Comparison of ENCODE assay signal across 8 cellular contexts in the genomic region with DNA sequence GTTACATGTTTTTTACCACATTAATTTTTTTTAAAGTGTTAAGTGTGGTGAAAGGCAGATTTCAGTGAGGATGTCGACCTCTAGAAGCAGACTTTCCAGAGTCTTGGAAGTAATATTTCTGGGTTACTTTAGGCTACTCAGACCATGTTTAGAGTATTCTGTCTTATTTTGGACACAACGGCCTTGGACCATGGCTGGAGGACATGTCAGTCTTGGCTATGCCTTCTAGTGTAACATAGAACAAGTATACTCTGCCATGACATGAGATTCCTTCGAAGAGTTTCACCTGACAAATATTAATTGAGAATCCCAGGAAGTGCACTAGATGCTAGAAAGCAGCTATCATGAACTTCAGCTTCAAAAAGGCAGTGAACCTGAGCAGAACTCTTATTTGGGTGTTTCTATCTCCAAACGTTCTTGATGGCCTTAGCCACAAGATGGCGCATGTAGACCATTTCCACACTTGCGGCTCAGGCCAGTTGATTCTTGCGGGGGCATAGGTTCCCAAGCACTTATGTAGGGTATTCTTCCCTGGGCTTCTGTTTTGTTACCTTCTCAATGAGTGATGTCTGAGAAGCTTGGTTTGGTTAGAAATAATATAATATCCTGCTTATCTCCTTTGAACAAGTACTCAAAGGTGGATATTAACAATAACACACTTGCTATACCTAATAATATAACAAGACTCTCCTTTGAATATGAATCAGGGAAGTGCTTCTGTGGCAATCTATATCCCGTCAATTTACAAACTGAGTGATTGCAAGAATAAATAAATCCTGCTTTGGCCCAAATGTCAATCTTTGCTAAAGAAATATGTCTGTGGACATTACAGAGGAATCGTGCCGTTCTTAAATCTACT.
DNase-seq lines count a peak whose midpoint lies in the region; ATAC-seq, FAIRE-seq and TF ChIP-seq lines count a peak whose summit lies in the region.

No MANE protein-coding gene starts in this region.

- POLR2A ChIA-PET in HepG2 (lab: Yijun Ruan, JAX) = interaction anchor here (1.9 kb wide), 1 partner anchor 139 kb away, joined by 4 read pairs; the partner anchor contains the start of gene STAM2

- TF ChIP-seq CTCF in VCaP (conservative IDR thresholded peaks at IDR 0.05) = peak; percentile 89
- peak; percentile 93 for TF ChIP-seq CTCF in HepG2 (CRISPR knock-in tag; IDR thresholded peaks at IDR 0.05)

- no peak overlapping the region for H3K9ac ChIP-seq in HepG2 (ENCODE audit: insufficient read depth, low read depth, low read length)

- no peaks in the 10 kb centered on the region for H3K4me1 ChIP-seq in HepG2 (ENCODE audit: insufficient read depth, low read length)

- in situ Hi-C loops in ACHN (cut with HindIII; ENCODE audit: low pct_ligation_motif_present, low pct_unique_long_range_greater_than_20kb, low sequenced_read_pairs) = loop anchor here (25.0 kb wide), 1 partner anchor 625 kb away; no protein-coding TSS in a partner anchor
- in situ Hi-C loops in HepG2 (cut with HindIII; ENCODE audit: extremely low pct_ligation_motif_present, low pct_unique_long_range_greater_than_20kb) = loop anchor here (10.0 to 25.0 kb wide), 3 partner anchors 138 to 1450 kb away; partner anchors contain the start of genes RPRM and STAM2

- H3K27ac ChIP-seq in VCaP (no peak overlapping the region), HepG2 (ENCODE audit: extremely low read length, insufficient read depth, low read length) (no peak overlapping the region)

- CTCF ChIA-PET in HepG2 (lab: Yijun Ruan, JAX; ENCODE audit: low intra/inter-chr PET ratio, low total read pairs) = interaction anchor here (0.8 to 1.7 kb wide), 7 partner anchors 11 to 1482 kb away, joined by 3 to 6 read pairs (median 4); no protein-coding TSS in a partner anchor

- no peak for TF ChIP-seq POLR2A in HepG2 (IDR thresholded peaks at IDR 0.05; ENCODE audit: insufficient read depth in 1 of 2, low read depth in 2 of 2, low read length in 2 of 2)

- WGBS in HepG2 (ENCODE audit: low lambda C conversion rate) = 29% methylated on average over 10 of the region's 10 CpGs

- no peak overlapping the region for H3K4me3 ChIP-seq in HepG2 (replicated peaks in 1 of 3; ENCODE audit: insufficient read depth in 1 of 3, low read depth in 2 of 3, low read length in 3 of 3)

- ATAC-seq in GM18498 (IDR thresholded peaks at IDR 0.05; ENCODE audit: unreplicated experiment) = peak; percentile 78
- peak; percentile 66 for ATAC-seq in HG02970 (IDR thresholded peaks at IDR 0.05; ENCODE audit: low FRiP score, unreplicated experiment)
- peak; percentile 83 for ATAC-seq in HepG2

- intact Hi-C loops in HepG2 (cut with micrococcal nuclease; ENCODE audit: unreplicated experiment) = loop anchor here (1.0 to 10.0 kb wide), 7 partner anchors 79 to 1248 kb away; partner anchors contain the start of genes FMNL2 and STAM2

- peak; percentile 83 for FAIRE-seq in HepG2 (lab: Jason Lieb, UNC)

- H3K4me2 ChIP-seq in HepG2 (ENCODE audit: low read depth, low read length) = no peak overlapping the region

- DNase-seq in ACHN = peak; percentile 76
- peak; percentile 7 for DNase-seq in NCI-H2081 treated with DMSO at 0.1 percent for 48 hours (lab: John Stamatoyannopoulos, UW)
- peak; percentile 88 for DNase-seq in cerebellar cortex (ENCODE audit: low spot score)
- peak; percentile 73 for DNase-seq in HepG2 (ENCODE audit: low spot score)
- DNase-seq in stimulated activated CD4-positive, alpha-beta T cell treated with anti-CD3 and anti-CD28 coated beads, TNF-alpha, amount 100 ng/mL, for 24 hours (ENCODE audit: low read depth in 3 of 3) = peak; percentile 23 to 36 (median 30)

- H3K79me2 ChIP-seq in HepG2 (ENCODE audit: insufficient read depth, low read length) = no peaks in the 10 kb centered on the region

- H3K36me3 ChIP-seq in HepG2 (replicated peaks in 1 of 2; ENCODE audit: control insufficient read depth in 1 of 2, insufficient read depth in 2 of 2, low read length in 2 of 2) = no peaks in the 10 kb centered on the region

- no peaks in the 10 kb centered on the region for H4K20me1 ChIP-seq in HepG2 (ENCODE audit: insufficient read depth, low read length)

- H2AFZ ChIP-seq in HepG2 (ENCODE audit: low read length) = no peak overlapping the region

- BruUV-seq in HepG2 (replicated peaks; lab: Mats Ljungman, UMichigan) = no TSS peak

- peak; percentile 77 for TF ChIP-seq RAD21 in HepG2 (CRISPR knock-in tag; IDR thresholded peaks at IDR 0.05)

- TF ChIP-seq EP300 in HepG2 (IDR thresholded peaks at IDR 0.05; ENCODE audit: low read depth in 2 of 2, low read length in 2 of 2) (no peak), HepG2 (CRISPR knock-in tag; IDR thresholded peaks at IDR 0.05; ENCODE audit: borderline replicate concordance) (no peak)

- H3K9me3 ChIP-seq in HepG2 (ENCODE audit: low read length) = no peaks in the 10 kb centered on the region

- peaks cover 2 to 30% of the 10 kb centered on the region in 2 experiments; a peak in 2 of 5 replicates for H3K27me3 ChIP-seq in HepG2 (ENCODE audit: control insufficient read depth in 1 of 2, insufficient read depth in 2 of 2, low read length in 2 of 2)

TF ChIP-seq in HepG2, 621 proteins besides CTCF, POLR2A, EP300 and RAD21 (continues in another document):
- TF ChIP-seq NR3C1 (CRISPR knock-in tag; IDR thresholded peaks at IDR 0.05) (no peak), ZSCAN20 (CRISPR knock-in tag; IDR thresholded peaks at IDR 0.05; ENCODE audit: borderline replicate concordance) (no peak), ZNF883 (CRISPR knock-in tag; IDR thresholded peaks at IDR 0.05; ENCODE audit: not compliant biosample characterization) (no peak), SP140L (CRISPR knock-in tag; IDR thresholded peaks at IDR 0.05; ENCODE audit: borderline replicate concordance) (0 out of 2 replicates have a peak, but pooled peaks have one; percentile 70), FOXK1 (CRISPR knock-in tag; IDR thresholded peaks at IDR 0.05; ENCODE audit: borderline replicate concordance, low read depth) (no peak), NFKBIZ (CRISPR knock-in tag; IDR thresholded peaks at IDR 0.05) (no peak), ZNF235 (CRISPR knock-in tag; IDR thresholded peaks at IDR 0.05; ENCODE audit: borderline replicate concordance) (no peak), TSC22D2 (CRISPR knock-in tag; IDR thresholded peaks at IDR 0.05; ENCODE audit: borderline replicate concordance) (no peak), HNRNPUL1 (IDR thresholded peaks at IDR 0.05; ENCODE audit: low read depth, low read length) (no peak), HMGXB4 (CRISPR knock-in tag; IDR thresholded peaks at IDR 0.05; ENCODE audit: borderline replicate concordance in 1 of 2, low read depth in 1 of 2) (no peak), ZSCAN25 (CRISPR knock-in tag; IDR thresholded peaks at IDR 0.05) (no peak), KLF16 (CRISPR knock-in tag; IDR thresholded peaks at IDR 0.05) (no peak), NFRKB (IDR thresholded peaks at IDR 0.05) (no peak), ZNF33B (CRISPR knock-in tag; IDR thresholded peaks at IDR 0.05) (no peak), SMARCC2 (IDR thresholded peaks at IDR 0.05) (no peak), ZKSCAN5 (CRISPR knock-in tag; IDR thresholded peaks at IDR 0.05) (no peak), BCL6 (CRISPR knock-in tag; IDR thresholded peaks at IDR 0.05) (peak; percentile 53; the same call in 1 of the 2 replicates), ZNF335 (CRISPR knock-in tag; IDR thresholded peaks at IDR 0.05) (peak; percentile 97), CERS6 (CRISPR knock-in tag; IDR thresholded peaks at IDR 0.05) (no peak), FOXP1 (IDR thresholded peaks at IDR 0.05) (no peak), FOXP1 (CRISPR knock-in tag; IDR thresholded peaks at IDR 0.05) (no peak), TERF1 (CRISPR knock-in tag; IDR thresholded peaks at IDR 0.05) (no peak)
- TF ChIP-seq, protein P1, sequence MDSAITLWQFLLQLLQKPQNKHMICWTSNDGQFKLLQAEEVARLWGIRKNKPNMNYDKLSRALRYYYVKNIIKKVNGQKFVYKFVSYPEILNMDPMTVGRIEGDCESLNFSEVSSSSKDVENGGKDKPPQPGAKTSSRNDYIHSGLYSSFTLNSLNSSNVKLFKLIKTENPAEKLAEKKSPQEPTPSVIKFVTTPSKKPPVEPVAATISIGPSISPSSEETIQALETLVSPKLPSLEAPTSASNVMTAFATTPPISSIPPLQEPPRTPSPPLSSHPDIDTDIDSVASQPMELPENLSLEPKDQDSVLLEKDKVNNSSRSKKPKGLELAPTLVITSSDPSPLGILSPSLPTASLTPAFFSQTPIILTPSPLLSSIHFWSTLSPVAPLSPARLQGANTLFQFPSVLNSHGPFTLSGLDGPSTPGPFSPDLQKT (CRISPR knock-in tag; IDR thresholded peaks at IDR 0.05; ENCODE audit: borderline replicate concordance) = no peak

Comparison
In these comparisons a context has a peak if more than half of its experiments do, and no peak if none do; other contexts are left out.
1. DNase-seq: peak in every context shown above with its lines; median percentile 88 in cerebellar cortex; 76 in ACHN; 73 in HepG2; 30 in stimulated activated CD4-positive, alpha-beta T cell treated with anti-CD3 and anti-CD28 coated beads, TNF-alpha, amount 100 ng/mL, for 24 hours; 7 in NCI-H2081 treated with DMSO at 0.1 percent for 48 hours.